Comparison of ENCODE assay signal across 22 cellular contexts in genomic region chr2:140256080-140256479, GRCh38.
A peak's percentile ranks its signal among the peaks of the same experiment; 100 is the strongest.
DNase-seq lines count a peak whose midpoint lies in the region; ATAC-seq, FAIRE-seq and TF ChIP-seq lines count a peak whose summit lies in the region.
"Had no signal": no experiment of that assay in that cellular context is flagged by ENCODE, and none has a peak within 500 bp of the region (broad histone marks: within the 10 kb centered on the region; RNA-seq: fewer than 3 reads in every experiment).

No MANE protein-coding gene starts in this region.

- in situ Hi-C loops in astrocyte of the spinal cord (cut with HindIII; ENCODE audit: low sequenced_read_pairs): no loop called here

- TF ChIP-seq CTCF in astrocyte of the spinal cord (IDR thresholded peaks at IDR 0.05; ENCODE audit: low read depth, low read length) (no peak), fibroblast of pulmonary artery (IDR thresholded peaks at IDR 0.05; ENCODE audit: low read length, missing control alignments) (no peak)

- no peak for FAIRE-seq in HTR-8/SVneo (lab: Jason Lieb, UNC)
- FAIRE-seq: GM19239, H1 had no signal

- H3K4me3 ChIP-seq in astrocyte of the spinal cord (ENCODE audit: low read depth, low read length): no peak overlapping the region
- no peak overlapping the region for H3K4me3 ChIP-seq in fibroblast of pulmonary artery (replicated peaks; ENCODE audit: low read depth, low read length)
- H3K4me3 ChIP-seq: MG63 had no signal

- ATAC-seq in GM18870 (IDR thresholded peaks at IDR 0.05; ENCODE audit: unreplicated experiment) (peak; percentile 58), HG02970 (IDR thresholded peaks at IDR 0.05; ENCODE audit: low FRiP score, unreplicated experiment) (no peak), esophagus mucosa (no peak)

- peak; percentile 0 for DNase-seq in HTR-8/SVneo (ENCODE audit: insufficient read length, low spot score)
- peak; percentile 2 for DNase-seq in astrocyte of the spinal cord (ENCODE audit: low read depth, low spot score)
- DNase-seq in fibroblast of pulmonary artery (ENCODE audit: low read depth): peak; percentile 10
- no peak for DNase-seq in activated CD8-positive, alpha-beta memory T cell treated with anti-CD3 and anti-CD28 coated beads, Interleukin-2, amount 50 U/mL, for 48 hours
- no peak for DNase-seq in retina
- DNase-seq: BE2C; Caco-2; CD4-positive, alpha-beta T cell; GF-D8; Kasumi-1; MG63; NCI-H1048; NCI-H2081 treated with DMSO at 0.1 percent for 48 hours; NCI-H510A treated with DMSO at 0.1 percent for 48 hours; NCI-H82; OCI-M1; RPMI8226 had no signal

Comparison
In these comparisons a context has a peak if more than half of its experiments do, and no peak if none do; other contexts are left out.
1. DNase-seq: peak in HTR-8/SVneo (single experiment), astrocyte of the spinal cord (single experiment) and fibroblast of pulmonary artery (single experiment); none in activated CD8-positive, alpha-beta memory T cell treated with anti-CD3 and anti-CD28 coated beads, Interleukin-2, amount 50 U/mL, for 48 hours (single experiment) and retina (single experiment).